ENCODE assay signal across 20 cellular contexts in the genomic region with DNA sequence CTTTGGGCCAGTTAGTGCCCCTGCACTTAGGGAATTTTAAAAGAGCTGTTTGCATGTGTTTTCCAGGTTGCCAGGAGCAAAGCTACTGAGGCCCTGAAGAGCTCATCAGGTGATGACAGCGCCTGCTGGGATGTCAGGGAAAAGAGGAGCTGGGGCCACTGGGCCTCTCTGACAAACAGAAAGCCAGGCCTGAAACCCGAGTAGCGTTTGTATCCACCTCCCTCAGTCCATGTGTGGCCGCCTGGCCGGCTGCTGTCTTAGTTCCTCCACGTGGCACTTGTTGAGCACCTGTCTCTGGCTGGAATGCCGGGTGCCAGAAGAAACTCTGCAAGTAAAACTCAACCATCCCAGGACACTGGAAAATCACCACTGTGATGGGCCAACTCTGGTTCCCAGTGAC.
A peak's percentile ranks its signal among the peaks of the same experiment; 100 is the strongest.
DNase-seq lines count a peak whose midpoint lies in the region; TF ChIP-seq lines count a peak whose summit lies in the region.
"Had no signal": no experiment of that assay in that cellular context is flagged by ENCODE, and none has a peak within 500 bp of the region (broad histone marks: within the 10 kb centered on the region; RNA-seq: fewer than 3 reads in every experiment).

No MANE protein-coding gene starts in this region.

- H3K79me2 ChIP-seq in mesendoderm (ENCODE audit: control insufficient read depth, insufficient read depth, low read length): no peaks in the 10 kb centered on the region

- WGBS in mesendoderm (ENCODE audit: extremely low coverage, insufficient coverage, low lambda C conversion rate): no CpG with 5 or more reads among the region's 7 CpGs

- no peaks in the 10 kb centered on the region for H3K36me3 ChIP-seq in HEK293 (ENCODE audit: control insufficient read depth in 2 of 2, insufficient read depth in 1 of 2, low read length in 2 of 2)
- no peaks in the 10 kb centered on the region for H3K36me3 ChIP-seq in NT2/D1 (ENCODE audit: insufficient read depth, insufficient read length, low read length)
- H3K36me3 ChIP-seq in mesendoderm (ENCODE audit: control insufficient read depth, insufficient read depth, low read length): no peaks in the 10 kb centered on the region
- H3K36me3 ChIP-seq: lower lobe of right lung, tibial artery had no signal

- H3K9me3 ChIP-seq in HEK293 (ENCODE audit: control insufficient read depth, insufficient read depth, low read depth, low read length): no peaks in the 10 kb centered on the region
- H3K9me3 ChIP-seq in NT2/D1 (ENCODE audit: insufficient read depth, low read length): no peaks in the 10 kb centered on the region
- H3K9me3 ChIP-seq: lower lobe of right lung, tibial artery had no signal

- H4K5ac ChIP-seq in mesendoderm (ENCODE audit: low read length): no peak overlapping the region

- H3K4me1 ChIP-seq in HEK293 (ENCODE audit: control insufficient read depth, insufficient read depth, low read length) (no peaks in the 10 kb centered on the region), NT2/D1 (ENCODE audit: insufficient read depth, insufficient read length) (peaks cover 6% of the 10 kb centered on the region), mesendoderm (ENCODE audit: control insufficient read depth, low read depth, low read length) (no peaks in the 10 kb centered on the region)
- H3K4me1 ChIP-seq: lower lobe of right lung, tibial artery had no signal

- H3K56ac ChIP-seq in mesendoderm (ENCODE audit: low read length): no peak overlapping the region

- POLR2A ChIA-PET in HEK293 (lab: Yijun Ruan, JAX): no interaction called here

- H3K4me2 ChIP-seq in mesendoderm (ENCODE audit: low read length): no peak overlapping the region

- no peak overlapping the region for H2BK120ac ChIP-seq in mesendoderm (ENCODE audit: low read depth, low read length)

- CTCF ChIA-PET in HEK293 (lab: Yijun Ruan, JAX): no interaction called here

- H3K27ac ChIP-seq in HEK293 (ENCODE audit: extremely low read depth, low read depth, low read length): no peak overlapping the region
- no peak overlapping the region for H3K27ac ChIP-seq in mesendoderm (ENCODE audit: low read depth, low read length)
- H3K27ac ChIP-seq: lower lobe of right lung, tibial artery had no signal

- no peak overlapping the region for H4K8ac ChIP-seq in mesendoderm (ENCODE audit: low read depth, low read length)

- H2AK5ac ChIP-seq in mesendoderm (ENCODE audit: low read length): no peak overlapping the region

- TF ChIP-seq CTCF in HEK293 (tag by site-specific recombination; IDR thresholded peaks at IDR 0.05): no peak

- no peak overlapping the region for H3K18ac ChIP-seq in mesendoderm (ENCODE audit: low read length)

- no peaks in the 10 kb centered on the region for H3K79me1 ChIP-seq in mesendoderm (ENCODE audit: low read length)

- H3K27me3 ChIP-seq in NT2/D1 (ENCODE audit: insufficient read depth, insufficient read length): peaks cover 7% of the 10 kb centered on the region
- H3K27me3 ChIP-seq in mesendoderm (ENCODE audit: insufficient read depth, low read length, poor library complexity): no peaks in the 10 kb centered on the region

- no peak overlapping the region for H3K23ac ChIP-seq in mesendoderm (ENCODE audit: low read length)

- DNase-seq in ELF-1 (ENCODE audit: low read depth, low spot score): peak; percentile 89
- DNase-seq in NT2/D1 (ENCODE audit: low read depth, low spot score): peak; percentile 77
- peak; percentile 53 for DNase-seq in mesendoderm
- DNase-seq in HuH-7.5 (ENCODE audit: low spot score): no peak
- no peak for DNase-seq in NCI-H82 (lab: John Stamatoyannopoulos, UW)
- no peak for DNase-seq in NCI-H2081 treated with DMSO at 0.1 percent for 48 hours (lab: John Stamatoyannopoulos, UW)
- DNase-seq: activated B cell treated with CpG ODN at 0.5 μM for 24 hours; activated CD8-positive, alpha-beta T cell treated with anti-CD3 and anti-CD28 coated beads, Interleukin-2, amount 10 ng/mL, durations not matched to agents 7 days and 5 days; activated T-cell treated with anti-CD3 and anti-CD28 coated beads, Interleukin-2, amount 50 U/mL, for 4 hours; CD8-positive, alpha-beta memory T cell; glutamatergic neuron; Kasumi-1; lower lobe of right lung; NCI-H1105; OCI-M1; stimulated activated CD4-positive, alpha-beta T cell treated with anti-CD3 and anti-CD28 coated beads, Interleukin-1b, Interleukin-23, amount 100 ng/mL, for 48 hours; stimulated activated naive CD4-positive, alpha-beta T cell; T-helper 2 cell; tibial artery had no signal

- H3K4me3 ChIP-seq in HEK293 (ENCODE audit: low read depth, low read length) (no peak overlapping the region), NT2/D1 (ENCODE audit: insufficient read length, low read depth) (no peak overlapping the region), mesendoderm (ENCODE audit: low read length) (no peak overlapping the region)
- H3K4me3 ChIP-seq: lower lobe of right lung, tibial artery had no signal

- no peak overlapping the region for H2BK15ac ChIP-seq in mesendoderm (replicated peaks; ENCODE audit: low read depth)

- H3K4ac ChIP-seq in mesendoderm (ENCODE audit: low read depth, low read length): no peak overlapping the region

- no peak overlapping the region for H2BK5ac ChIP-seq in mesendoderm (ENCODE audit: low read length)

- H3K9ac ChIP-seq in NT2/D1 (ENCODE audit: insufficient read length, low read depth) (no peak overlapping the region), mesendoderm (ENCODE audit: low read length) (no peak overlapping the region)

TF ChIP-seq in HEK293, 187 proteins besides CTCF, POLR2A, EP300 and RAD21:
- TF ChIP-seq, protein P1, sequence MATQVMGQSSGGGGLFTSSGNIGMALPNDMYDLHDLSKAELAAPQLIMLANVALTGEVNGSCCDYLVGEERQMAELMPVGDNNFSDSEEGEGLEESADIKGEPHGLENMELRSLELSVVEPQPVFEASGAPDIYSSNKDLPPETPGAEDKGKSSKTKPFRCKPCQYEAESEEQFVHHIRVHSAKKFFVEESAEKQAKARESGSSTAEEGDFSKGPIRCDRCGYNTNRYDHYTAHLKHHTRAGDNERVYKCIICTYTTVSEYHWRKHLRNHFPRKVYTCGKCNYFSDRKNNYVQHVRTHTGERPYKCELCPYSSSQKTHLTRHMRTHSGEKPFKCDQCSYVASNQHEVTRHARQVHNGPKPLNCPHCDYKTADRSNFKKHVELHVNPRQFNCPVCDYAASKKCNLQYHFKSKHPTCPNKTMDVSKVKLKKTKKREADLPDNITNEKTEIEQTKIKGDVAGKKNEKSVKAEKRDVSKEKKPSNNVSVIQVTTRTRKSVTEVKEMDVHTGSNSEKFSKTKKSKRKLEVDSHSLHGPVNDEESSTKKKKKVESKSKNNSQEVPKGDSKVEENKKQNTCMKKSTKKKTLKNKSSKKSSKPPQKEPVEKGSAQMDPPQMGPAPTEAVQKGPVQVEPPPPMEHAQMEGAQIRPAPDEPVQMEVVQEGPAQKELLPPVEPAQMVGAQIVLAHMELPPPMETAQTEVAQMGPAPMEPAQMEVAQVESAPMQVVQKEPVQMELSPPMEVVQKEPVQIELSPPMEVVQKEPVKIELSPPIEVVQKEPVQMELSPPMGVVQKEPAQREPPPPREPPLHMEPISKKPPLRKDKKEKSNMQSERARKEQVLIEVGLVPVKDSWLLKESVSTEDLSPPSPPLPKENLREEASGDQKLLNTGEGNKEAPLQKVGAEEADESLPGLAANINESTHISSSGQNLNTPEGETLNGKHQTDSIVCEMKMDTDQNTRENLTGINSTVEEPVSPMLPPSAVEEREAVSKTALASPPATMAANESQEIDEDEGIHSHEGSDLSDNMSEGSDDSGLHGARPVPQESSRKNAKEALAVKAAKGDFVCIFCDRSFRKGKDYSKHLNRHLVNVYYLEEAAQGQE (tag by site-specific recombination; IDR thresholded peaks at IDR 0.05): no peak
- TF ChIP-seq ZNF19 (tag by site-specific recombination; IDR thresholded peaks at IDR 0.05; ENCODE audit: low read depth) (no peak), SCRT2 (tag by site-specific recombination; IDR thresholded peaks at IDR 0.05) (peak; percentile 59), ZNF10 (tag by site-specific recombination; IDR thresholded peaks at IDR 0.05) (no peak), ZNF155 (tag by site-specific recombination; IDR thresholded peaks at IDR 0.05) (no peak)

Comparison
In these comparisons a context has a peak if more than half of its experiments do, and no peak if none do; other contexts are left out.
1. DNase-seq: peak in ELF-1 (single experiment), NT2/D1 (single experiment) and mesendoderm (single experiment); none in HuH-7.5 (single experiment), NCI-H82 (single experiment) and NCI-H2081 treated with DMSO at 0.1 percent for 48 hours (single experiment).